ENCODE assay signal across 17 cellular contexts in genomic region chr1:107620753-107621152, GRCh38.
"Had no signal": no experiment of that assay in that cellular context is flagged by ENCODE, and none has a peak within 500 bp of the region (broad histone marks: within the 10 kb centered on the region; RNA-seq: fewer than 3 reads in every experiment).

No MANE protein-coding gene starts in this region.

- ATAC-seq: activated CD8-positive, alpha-beta T cell treated with anti-CD3 and anti-CD28 coated beads, Interleukin-2, amount 10 ng/mL, durations not matched to agents 7 days and 5 days; left lung; right lobe of liver; WTC11 had no signal

- H3K4me3 Mint-ChIP-seq: activated CD4-positive, alpha-beta T cell treated with anti-CD3 and anti-CD28 coated beads, Interleukin-2, amount 10 ng/mL, durations not matched to agents 24 days and 14 days; activated CD8-positive, alpha-beta T cell treated with anti-CD3 and anti-CD28 coated beads, Interleukin-2, amount 10 ng/mL, durations not matched to agents 7 days and 5 days; activated naive CD8-positive, alpha-beta T cell; brain; naive B cell; neural progenitor cell; WTC11 had no signal

- H3K4me1 Mint-ChIP-seq: neural progenitor cell, WTC11 had no signal

- DNase-seq: activated CD4-positive, alpha-beta T cell treated with anti-CD3 and anti-CD28 coated beads, Interleukin-2, amount 10 ng/mL, durations not matched to agents 24 days and 14 days; activated CD8-positive, alpha-beta memory T cell treated with anti-CD3 and anti-CD28 coated beads, Interleukin-2, amount 50 U/mL, for 4 hours; activated CD8-positive, alpha-beta T cell treated with anti-CD3 and anti-CD28 coated beads, Interleukin-2, amount 10 ng/mL, durations not matched to agents 7 days and 5 days; activated gamma-delta T cell; activated T-cell treated with anti-CD3 and anti-CD28 coated beads, Interleukin-2, amount 50 U/mL, for 48 hours; central memory CD4-positive, alpha-beta T cell; colonic mucosa; left lung; naive B cell; right lobe of liver; stomach; testis; upper lobe of left lung had no signal

- H3K27ac ChIP-seq: colonic mucosa, left lung, neural progenitor cell, right lobe of liver, stomach, testis, upper lobe of left lung had no signal

- H3K9me3 Mint-ChIP-seq: brain, neural progenitor cell had no signal

- H3K9me3 ChIP-seq: colonic mucosa, right lobe of liver, testis, upper lobe of left lung had no signal

- H3K36me3 ChIP-seq: colonic mucosa, neural progenitor cell, right lobe of liver, upper lobe of left lung had no signal

- H3K4me3 ChIP-seq: colonic mucosa, left lung, neural progenitor cell, right lobe of liver, stomach, testis, upper lobe of left lung had no signal

- H3K27ac Mint-ChIP-seq: activated CD4-positive, alpha-beta T cell treated with anti-CD3 and anti-CD28 coated beads, Interleukin-2, amount 10 ng/mL, durations not matched to agents 24 days and 14 days; activated CD8-positive, alpha-beta T cell treated with anti-CD3 and anti-CD28 coated beads, Interleukin-2, amount 10 ng/mL, durations not matched to agents 7 days and 5 days; activated naive CD8-positive, alpha-beta T cell; brain; neural progenitor cell; WTC11 had no signal

- H3K27me3 ChIP-seq: colonic mucosa, left lung, neural progenitor cell, right lobe of liver, stomach, testis, upper lobe of left lung had no signal

- H3K36me3 Mint-ChIP-seq: neural progenitor cell had no signal

- H3K27me3 Mint-ChIP-seq: activated CD4-positive, alpha-beta T cell treated with anti-CD3 and anti-CD28 coated beads, Interleukin-2, amount 10 ng/mL, durations not matched to agents 24 days and 14 days; activated naive CD8-positive, alpha-beta T cell; brain; naive B cell had no signal
